In genomic region chr21:31714741-31715365, GRCh38 we compare ENCODE assay signal across 16 cellular contexts. TPM values are rescaled to one million over a fixed set of nuclear protein-coding genes. Genes with fewer than 3 reads are reported as not detected.
DNase-seq lines count a peak whose midpoint lies in the region; FAIRE-seq and TF ChIP-seq lines count a peak whose summit lies in the region.
"Had no signal": no experiment of that assay in that cellular context is flagged by ENCODE, and none has a peak within 500 bp of the region (broad histone marks: within the 10 kb centered on the region; RNA-seq: fewer than 3 reads in every experiment).

No MANE protein-coding gene starts in this region.

- H3K4me3 ChIP-seq in mammary epithelial cell (replicated peaks in 1 of 3; ENCODE audit: insufficient read depth in 1 of 3, low read depth in 2 of 3, low read length in 3 of 3) (no peak overlapping the region), osteoblast (ENCODE audit: insufficient read depth, low read length) (no peak overlapping the region)
- H3K4me3 ChIP-seq: transverse colon had no signal

- H3K27me3 ChIP-seq in mammary epithelial cell (ENCODE audit: insufficient read depth, low read length) (no peaks in the 10 kb centered on the region), osteoblast (ENCODE audit: insufficient read depth, low read length) (no peaks in the 10 kb centered on the region)
- H3K27me3 ChIP-seq: transverse colon had no signal

- in situ Hi-C loops in mammary epithelial cell (cut with MboI; ENCODE audit: low sequenced_read_pairs in 2 of 2), result no loop called here

- FAIRE-seq in H54 (lab: Jason Lieb, UNC), result no peak
- FAIRE-seq: A204.1, small intestine had no signal

- WGBS in mammary epithelial cell (ENCODE audit: low coverage, missing lambda C conversion rate), result 60% methylated on average over 5 of the region's 5 CpGs

- dilution Hi-C loops in mammary epithelial cell (cut with HindIII; ENCODE audit: low sequenced_read_pairs), result no loop called here

- H3K9me3 ChIP-seq in mammary epithelial cell (replicated peaks; ENCODE audit: insufficient read depth, low read length) (no peaks in the 10 kb centered on the region), osteoblast (ENCODE audit: low read depth, low read length) (no peaks in the 10 kb centered on the region)
- H3K9me3 ChIP-seq: transverse colon had no signal

- H2AFZ ChIP-seq in mammary epithelial cell (ENCODE audit: low read depth, low read length) (no peak overlapping the region), osteoblast (ENCODE audit: low read length) (no peak overlapping the region)

- peaks cover 85% of the 10 kb centered on the region for H3K4me1 Mint-ChIP-seq in activated T-cell treated with anti-CD3 and anti-CD28 coated beads, Interleukin-2, amount 50 U/mL, for 24 hours (ENCODE audit: low read depth)
- H3K4me1 Mint-ChIP-seq in HFFc6 (ENCODE audit: low read depth), result peaks cover 76% of the 10 kb centered on the region
- peaks cover 12% of the 10 kb centered on the region for H3K4me1 Mint-ChIP-seq in endothelial cell (ENCODE audit: unreplicated experiment)

- H3K36me3 Mint-ChIP-seq in activated T-cell treated with anti-CD3 and anti-CD28 coated beads, Interleukin-2, amount 50 U/mL, for 24 hours (ENCODE audit: low read depth), result peaks cover 20% of the 10 kb centered on the region
- H3K36me3 Mint-ChIP-seq in HFFc6 (ENCODE audit: low read depth) (no peaks in the 10 kb centered on the region), endothelial cell (ENCODE audit: low read depth, unreplicated experiment) (no peaks in the 10 kb centered on the region)

- peak overlapping the region; percentile 96 for H3K27ac Mint-ChIP-seq in activated T-cell treated with anti-CD3 and anti-CD28 coated beads, Interleukin-2, amount 50 U/mL, for 24 hours
- H3K27ac Mint-ChIP-seq in HFFc6 (peak overlapping the region; percentile 76), endothelial cell (ENCODE audit: unreplicated experiment) (no peak overlapping the region)

- DNase-seq in activated T-cell treated with anti-CD3 and anti-CD28 coated beads, Interleukin-2, amount 50 U/mL, for 24 hours, result no peak
- no peak for DNase-seq in activated T-cell treated with anti-CD3 and anti-CD28 coated beads, Interleukin-2, amount 50 U/mL, for 1 hour
- DNase-seq in HFFc6, result no peak
- no peak for DNase-seq in mammary epithelial cell
- DNase-seq in osteoblast (ENCODE audit: insufficient read length, low spot score, missing footprints), result peak; percentile 41
- DNase-seq in endothelial cell (ENCODE audit: low spot score), result no peak
- DNase-seq in H54 (ENCODE audit: insufficient read length, low spot score), result no peak
- no peak for DNase-seq in DMS153 treated with DMSO at 0.1 percent for 48 hours (lab: John Stamatoyannopoulos, UW; ENCODE audit: unreplicated experiment)
- DNase-seq: activated CD8-positive, alpha-beta memory T cell treated with anti-CD3 and anti-CD28 coated beads, Interleukin-2, amount 50 U/mL, for 4 hours; NCI-H1436 treated with DMSO at 0.1 percent for 48 hours; NCI-H2227 treated with DMSO at 0.1 percent for 48 hours; posterior cingulate gyrus; SHP77; small intestine; transverse colon had no signal

- no peaks in the 10 kb centered on the region for H3K9me3 Mint-ChIP-seq in activated T-cell treated with anti-CD3 and anti-CD28 coated beads, Interleukin-2, amount 50 U/mL, for 24 hours
- no peaks in the 10 kb centered on the region for H3K9me3 Mint-ChIP-seq in HFFc6
- H3K9me3 Mint-ChIP-seq in endothelial cell (ENCODE audit: unreplicated experiment), result no peaks in the 10 kb centered on the region

- H3K36me3 ChIP-seq in mammary epithelial cell (ENCODE audit: insufficient read depth, low read length), result no peaks in the 10 kb centered on the region
- H3K36me3 ChIP-seq in osteoblast (ENCODE audit: insufficient read depth, low read length), result peaks cover 3% of the 10 kb centered on the region
- H3K36me3 ChIP-seq: transverse colon had no signal

- intact Hi-C loops in mammary epithelial cell (cut with micrococcal nuclease), result loop anchor here (2.0 kb wide), 1 partner anchor 14 kb away; no protein-coding TSS in a partner anchor

- no peak overlapping the region for H3K4me2 ChIP-seq in mammary epithelial cell (ENCODE audit: insufficient read depth, low read depth, low read length)
- H3K4me2 ChIP-seq in osteoblast (ENCODE audit: insufficient read depth, low read length), result no peak overlapping the region

- H3K27ac ChIP-seq in mammary epithelial cell (ENCODE audit: insufficient read depth, low read depth, low read length), result peak overlapping the region; percentile 14
- peak overlapping the region; percentile 31 for H3K27ac ChIP-seq in osteoblast (ENCODE audit: low read depth, low read length)
- H3K27ac ChIP-seq: transverse colon had no signal

- no peak for TF ChIP-seq CTCF in HFFc6 (IDR thresholded peaks at IDR 0.05)
- TF ChIP-seq CTCF in mammary epithelial cell (conservative IDR thresholded peaks at IDR 0.05 in 1 of 2, IDR thresholded peaks at IDR 0.05 in 1 of 2; ENCODE audit: extremely low read depth in 1 of 2, insufficient read depth in 1 of 2, low read depth in 1 of 2, low read length in 2 of 2), result no peak
- no peak for TF ChIP-seq CTCF in osteoblast (IDR thresholded peaks at IDR 0.05; ENCODE audit: extremely low read depth, low read depth, low read length)
- no peak for TF ChIP-seq CTCF in endothelial cell (IDR thresholded peaks at IDR 0.05; ENCODE audit: unreplicated experiment)

- BruUV-seq in mammary epithelial cell (replicated peaks; lab: Mats Ljungman, UMichigan), result no TSS peak

- H3K9ac ChIP-seq in mammary epithelial cell (ENCODE audit: insufficient read depth, low read length), result no peak overlapping the region

- no peak for TF ChIP-seq POLR2A in H54 (IDR thresholded peaks at IDR 0.05; ENCODE audit: low read depth, low read length)

- H4K20me1 ChIP-seq in mammary epithelial cell (ENCODE audit: insufficient read depth, low read length), result peaks cover 2% of the 10 kb centered on the region
- peaks cover 35% of the 10 kb centered on the region for H4K20me1 ChIP-seq in osteoblast (ENCODE audit: insufficient read depth, low read length)

- H3K27me3 Mint-ChIP-seq in activated T-cell treated with anti-CD3 and anti-CD28 coated beads, Interleukin-2, amount 50 U/mL, for 24 hours, result no peaks in the 10 kb centered on the region
- H3K27me3 Mint-ChIP-seq in HFFc6 (ENCODE audit: insufficient read depth), result no peaks in the 10 kb centered on the region
- H3K27me3 Mint-ChIP-seq in endothelial cell (ENCODE audit: unreplicated experiment), result no peaks in the 10 kb centered on the region

- peaks cover 4% of the 10 kb centered on the region for H3K4me1 ChIP-seq in mammary epithelial cell (ENCODE audit: insufficient read depth, low read length)
- peaks cover 34% of the 10 kb centered on the region for H3K4me1 ChIP-seq in osteoblast (ENCODE audit: insufficient read depth, low read length)

- H3K79me2 ChIP-seq in mammary epithelial cell (ENCODE audit: insufficient read depth, low read length) (peaks cover 97% of the 10 kb centered on the region), osteoblast (ENCODE audit: insufficient read depth, low read length) (peaks cover 95% of the 10 kb centered on the region)

- no peak overlapping the region for H3K4me3 Mint-ChIP-seq in activated T-cell treated with anti-CD3 and anti-CD28 coated beads, Interleukin-2, amount 50 U/mL, for 24 hours
- H3K4me3 Mint-ChIP-seq in HFFc6 (no peak overlapping the region; the same call in 1 of the 2 replicates), endothelial cell (ENCODE audit: unreplicated experiment) (no peak overlapping the region)

- CTCF ChIA-PET in mammary epithelial cell (lab: Charles Lee; ENCODE audit: low non-redundant PET), result no interaction called here

RNA-seq across cellular contexts. Expression of gene SCAF4, which starts 17.1 kb away (rescaled TPM):
- 10 to 100 TPM; 21.8 to 28.4 (median 26.3) TPM for total RNA-seq in HFFc6 (2021; fragmentation: NEBNext Ultra II Directional; extraction: Animal tissue kit (Norgen Biotek cat#: 25700))
- 10 to 100 TPM in 1 of 2 donors, 1 to 10 TPM in 1; 9.5 to 34.8 TPM for total RNA-seq in mammary epithelial cell
- polyA plus RNA-seq in mammary epithelial cell, result 9.6 TPM
- 29.8 TPM for polyA minus RNA-seq in mammary epithelial cell
- 7.6 and 10.9 TPM in 2 replicates for total RNA-seq in osteoblast
- 49.7 TPM for total RNA-seq in endothelial cell (ENCODE audit: unreplicated experiment)

RNA-seq across cellular contexts. Expression of gene SOD1, which starts 55.4 kb away (rescaled TPM):
- total RNA-seq in HFFc6 (2021; fragmentation: NEBNext Ultra II Directional; extraction: Animal tissue kit (Norgen Biotek cat#: 25700)), result 100 to 1,000 TPM; 236 to 290 (median 281) TPM
- total RNA-seq in mammary epithelial cell (100 to 1,000 TPM; 104 to 184 TPM), osteoblast (187 and 207 TPM in 2 replicates), endothelial cell (ENCODE audit: unreplicated experiment) (145 TPM)
- polyA plus RNA-seq in mammary epithelial cell, result 415 TPM
- polyA minus RNA-seq in mammary epithelial cell, result 171 TPM
